In genomic region chr3:52934626-52935530, GRCh38 we compare ENCODE assay signal across 9 cellular contexts. TPM values are rescaled to one million over a fixed set of nuclear protein-coding genes. Genes with fewer than 3 reads are reported as not detected.
DNase-seq lines count a peak whose midpoint lies in the region; ATAC-seq and TF ChIP-seq lines count a peak whose summit lies in the region.
"Had no signal": no experiment of that assay in that cellular context is flagged by ENCODE, and none has a peak within 500 bp of the region (broad histone marks: within the 10 kb centered on the region; RNA-seq: fewer than 3 reads in every experiment).

No MANE protein-coding gene starts in this region.

- no peak overlapping the region for H3K4me3 ChIP-seq in aorta (ENCODE audit: low read length in 2 of 2)
- H3K4me3 ChIP-seq: BLaER1 had no signal

- no peaks in the 10 kb centered on the region for H3K9me3 ChIP-seq in aorta (ENCODE audit: control insufficient read depth, low read length)
- H3K9me3 ChIP-seq: BLaER1 had no signal

- peaks cover 0 to under 1% of the 10 kb centered on the region in 2 donors for H3K36me3 Mint-ChIP-seq in activated naive CD4-positive, alpha-beta T cell treated with anti-CD3 and anti-CD28 coated beads, Interleukin-2, amount 50 U/mL, for 72 hours
- no peaks in the 10 kb centered on the region for H3K36me3 Mint-ChIP-seq in glutamatergic neuron (ENCODE audit: unreplicated experiment)

- TF ChIP-seq CTCF in glutamatergic neuron (IDR thresholded peaks at IDR 0.05; ENCODE audit: partially characterized antibody, unreplicated experiment): peak; percentile 73

- H3K4me1 ChIP-seq in aorta (ENCODE audit: control insufficient read depth in 1 of 2, insufficient read depth in 2 of 2, low read length in 2 of 2): no peaks in the 10 kb centered on the region
- H3K4me1 ChIP-seq: BLaER1 had no signal

- H3K4me1 Mint-ChIP-seq in glutamatergic neuron (ENCODE audit: low read depth, unreplicated experiment): peaks cover 18% of the 10 kb centered on the region

- H3K9me3 Mint-ChIP-seq in activated naive CD4-positive, alpha-beta T cell treated with anti-CD3 and anti-CD28 coated beads, Interleukin-2, amount 50 U/mL, for 72 hours: no peaks in the 10 kb centered on the region
- H3K9me3 Mint-ChIP-seq in glutamatergic neuron (ENCODE audit: unreplicated experiment): peaks cover 3% of the 10 kb centered on the region

- 16 to 17% methylated on average over 8 of the region's 8 CpGs for WGBS in aorta, 2 donors

- intact Hi-C loops in posterior cingulate gyrus (cut with DNase I): loop anchor here (1.0 kb wide), 1 partner anchor 90 kb away; no protein-coding TSS in a partner anchor
- intact Hi-C loops in aorta (cut with DNase I): loop anchor here (5.0 to 10.0 kb wide), 6 partner anchors 80 to 193 kb away; partner anchors contain the start of genes ITIH1 (in 1 of the 2) and NEK4 (in 1 of the 2)

- H3K27me3 Mint-ChIP-seq in glutamatergic neuron (ENCODE audit: unreplicated experiment): no peaks in the 10 kb centered on the region

- no peaks in the 10 kb centered on the region for H3K27me3 ChIP-seq in aorta (ENCODE audit: control insufficient read depth in 1 of 2, insufficient read depth in 2 of 2, low read length in 1 of 2)
- H3K27me3 ChIP-seq: BLaER1 had no signal

- no peak overlapping the region for H3K27ac ChIP-seq in aorta (ENCODE audit: low read depth in 1 of 2, low read length in 2 of 2)
- H3K27ac ChIP-seq: BLaER1 had no signal

- peak; percentile 2 for DNase-seq in DMS153 treated with DMSO at 0.1 percent for 48 hours (lab: John Stamatoyannopoulos, UW; ENCODE audit: unreplicated experiment)
- DNase-seq in DMS153 (lab: John Stamatoyannopoulos, UW): no peak
- peak; percentile 53 for DNase-seq in HT-29 (ENCODE audit: low spot score)
- peak; percentile 1 for DNase-seq in SHP77 treated with DMSO at 0.1 percent for 48 hours (lab: John Stamatoyannopoulos, UW)
- DNase-seq in activated naive CD4-positive, alpha-beta T cell treated with anti-CD3 and anti-CD28 coated beads, Interleukin-2, amount 50 U/mL, for 72 hours (ENCODE audit: low spot score in 2 of 2): peak in 1 of 2 donors; percentile 52
- DNase-seq in glutamatergic neuron: peak; percentile 45
- DNase-seq in posterior cingulate gyrus: peak in 7 of 10 donors; percentile 12 to 89 (median 40)
- peak in 1 of 2 donors; percentile 52 for DNase-seq in aorta

- no peak overlapping the region for H3K4me3 Mint-ChIP-seq in glutamatergic neuron (ENCODE audit: unreplicated experiment)

- H3K36me3 ChIP-seq in aorta (ENCODE audit: control insufficient read depth in 1 of 2, insufficient read depth in 2 of 2, low read length in 1 of 2): no peaks in the 10 kb centered on the region

- no peak overlapping the region for H3K27ac Mint-ChIP-seq in activated naive CD4-positive, alpha-beta T cell treated with anti-CD3 and anti-CD28 coated beads, Interleukin-2, amount 50 U/mL, for 72 hours
- H3K27ac Mint-ChIP-seq in glutamatergic neuron (ENCODE audit: unreplicated experiment): no peak overlapping the region

- ATAC-seq in activated naive CD4-positive, alpha-beta T cell treated with anti-CD3 and anti-CD28 coated beads, Interleukin-2, amount 50 U/mL, for 72 hours: peak; percentile 96 to 98
- peak; percentile 78 for ATAC-seq in aorta (ENCODE audit: low FRiP score)

RNA-seq across cellular contexts. Expression of gene STIMATE, which starts 37.5 kb away (rescaled TPM):
- total RNA-seq in HT-29 (2014; rRNA removed; shearing (Covaris generic)): 5.1 and 8.4 TPM in 2 replicates
- 10 to 100 TPM; 16.6 to 24.0 TPM for total RNA-seq in activated naive CD4-positive, alpha-beta T cell treated with anti-CD3 and anti-CD28 coated beads, Interleukin-2, amount 50 U/mL, for 72 hours
- 23.0 TPM for total RNA-seq in glutamatergic neuron (ENCODE audit: unreplicated experiment)
- 10 to 100 TPM; 36.6 to 38.6 TPM for total RNA-seq in aorta
- polyA plus RNA-seq in aorta: 10 to 100 TPM; 17.7 to 26.6 TPM
